In genomic region chrX:16718824-16719333, GRCh38 we compare ENCODE assay signal across 8 cellular contexts. TPM values are rescaled to one million over a fixed set of nuclear protein-coding genes. Genes with fewer than 3 reads are reported as not detected.
A peak's percentile ranks its signal among the peaks of the same experiment; 100 is the strongest.
DNase-seq lines count a peak whose midpoint lies in the region; ATAC-seq and TF ChIP-seq lines count a peak whose summit lies in the region.

No MANE protein-coding gene starts in this region.

- peak; percentile 36 for ATAC-seq in GM18907 (IDR thresholded peaks at IDR 0.05; ENCODE audit: unreplicated experiment)
- peak; percentile 33 for ATAC-seq in HG02938 (IDR thresholded peaks at IDR 0.05; ENCODE audit: unreplicated experiment)
- no peak for ATAC-seq in activated T-helper 17 cell treated with anti-CD3 and anti-CD28 coated beads, Interleukin-2, amount 50 U/mL, for 72 hours (replicated peaks)
- no peak for ATAC-seq in upper lobe of right lung
- ATAC-seq in HG02759 (IDR thresholded peaks at IDR 0.05; ENCODE audit: unreplicated experiment), result no peak

- H3K27me3 ChIP-seq in layer of hippocampus (ENCODE audit: control insufficient read depth, insufficient read depth, low read length) (no peaks in the 10 kb centered on the region), upper lobe of right lung (no peaks in the 10 kb centered on the region)

- TF ChIP-seq CTCF in upper lobe of right lung (IDR thresholded peaks at IDR 0.05), result no peak

- no peaks in the 10 kb centered on the region for H3K27me3 Mint-ChIP-seq in activated T-helper 17 cell treated with anti-CD3 and anti-CD28 coated beads, Interleukin-2, amount 50 U/mL, for 72 hours

- no peaks in the 10 kb centered on the region for H3K9me3 ChIP-seq in upper lobe of right lung

- no peak for DNase-seq in upper lobe of right lung
- DNase-seq in stimulated activated CD4-positive, alpha-beta T cell treated with anti-CD3 and anti-CD28 coated beads, Interleukin-4, amount 100 ng/mL, for 24 hours, result no peak
- no peak for DNase-seq in activated CD8-positive, alpha-beta memory T cell treated with anti-CD3 and anti-CD28 coated beads, Interleukin-2, amount 50 U/mL, for 48 hours

- peaks cover 4% of the 10 kb centered on the region for H3K4me1 Mint-ChIP-seq in activated T-helper 17 cell treated with anti-CD3 and anti-CD28 coated beads, Interleukin-2, amount 50 U/mL, for 72 hours

- no peaks in the 10 kb centered on the region for H3K4me1 ChIP-seq in upper lobe of right lung

- H3K36me3 ChIP-seq in upper lobe of right lung, result no peaks in the 10 kb centered on the region

- H3K4me3 Mint-ChIP-seq in activated T-helper 17 cell treated with anti-CD3 and anti-CD28 coated beads, Interleukin-2, amount 50 U/mL, for 72 hours, result peak overlapping the region; percentile 91

- H3K27ac Mint-ChIP-seq in activated T-helper 17 cell treated with anti-CD3 and anti-CD28 coated beads, Interleukin-2, amount 50 U/mL, for 72 hours, result peak overlapping the region; percentile 94

- H3K36me3 Mint-ChIP-seq in activated T-helper 17 cell treated with anti-CD3 and anti-CD28 coated beads, Interleukin-2, amount 50 U/mL, for 72 hours (ENCODE audit: low read depth), result peaks cover 6% of the 10 kb centered on the region

- intact Hi-C loops in upper lobe of right lung (cut with DNase I), result no loop called here

- H3K9me3 Mint-ChIP-seq in activated T-helper 17 cell treated with anti-CD3 and anti-CD28 coated beads, Interleukin-2, amount 50 U/mL, for 72 hours, result no peaks in the 10 kb centered on the region

- peak overlapping the region; percentile 73 for H3K27ac ChIP-seq in layer of hippocampus (ENCODE audit: low read depth, low read length)
- H3K27ac ChIP-seq in upper lobe of right lung, result peak overlapping the region; percentile 93

- peak overlapping the region; percentile 60 for H3K4me3 ChIP-seq in upper lobe of right lung

RNA-seq across cellular contexts. Expression of gene SYAP1, which starts 0.5 kb away (rescaled TPM):
- total RNA-seq in activated T-helper 17 cell treated with anti-CD3 and anti-CD28 coated beads, Interleukin-2, amount 50 U/mL, for 72 hours, result 10 to 100 TPM; 14.7 to 17.3 TPM
- total RNA-seq in upper lobe of right lung, result 20.0 TPM

RNA-seq across cellular contexts. Expression of gene CTPS2, which starts 6.4 kb away (rescaled TPM):
- 1 to 10 TPM; 2.0 to 3.3 TPM for total RNA-seq in activated T-helper 17 cell treated with anti-CD3 and anti-CD28 coated beads, Interleukin-2, amount 50 U/mL, for 72 hours
- 10.7 TPM for total RNA-seq in upper lobe of right lung

Comparison
In these comparisons a context has a peak if more than half of its experiments do, and no peak if none do; other contexts are left out.
1. ATAC-seq: peak in GM18907 (single experiment) and HG02938 (single experiment); none in activated T-helper 17 cell treated with anti-CD3 and anti-CD28 coated beads, Interleukin-2, amount 50 U/mL, for 72 hours (single experiment), upper lobe of right lung (single experiment) and HG02759 (single experiment).